In the genomic region with DNA sequence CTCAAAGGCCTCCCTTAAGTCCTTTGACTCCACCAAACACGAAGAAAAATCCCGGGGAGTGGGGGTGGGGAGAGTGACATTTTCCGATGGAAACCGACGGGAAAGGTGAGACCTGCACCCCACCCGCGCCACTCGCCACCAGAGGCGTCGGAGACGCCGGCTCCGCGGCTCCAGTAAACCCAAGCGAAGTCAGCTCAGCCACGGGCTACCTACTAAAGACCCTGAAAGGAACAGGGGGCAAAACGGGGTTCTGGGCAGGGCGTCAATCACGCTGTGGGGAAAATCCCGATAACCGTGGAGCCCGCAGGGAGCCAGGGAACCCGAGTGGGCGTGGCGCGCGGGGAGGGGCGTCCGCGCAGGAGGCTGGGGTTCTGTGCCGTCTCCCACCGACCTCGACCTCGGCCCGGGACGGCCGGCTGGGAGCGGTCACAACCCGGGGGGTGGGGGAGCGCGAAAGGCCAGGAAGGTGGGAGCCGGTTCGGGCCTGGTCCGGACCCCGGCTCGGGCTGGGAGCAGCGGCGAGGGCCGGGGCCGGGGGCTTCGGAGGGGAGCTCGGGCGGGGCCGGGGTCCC, we compare ENCODE assay signal across 8 cellular contexts. TPM values are rescaled to one million over a fixed set of nuclear protein-coding genes. Genes with fewer than 3 reads are reported as not detected.
DNase-seq lines count a peak whose midpoint lies in the region; ATAC-seq, FAIRE-seq and TF ChIP-seq lines count a peak whose summit lies in the region.

No MANE protein-coding gene starts in this region.

- H3K9me3 ChIP-seq in SU-DHL-6 (ENCODE audit: insufficient read depth, low read length): no peaks in the 10 kb centered on the region
- H3K9me3 ChIP-seq in astrocyte (ENCODE audit: insufficient read depth, low read depth, low read length): no peaks in the 10 kb centered on the region

- H3K4me3 Mint-ChIP-seq in astrocyte (ENCODE audit: unreplicated experiment): peak overlapping the region; percentile 89

- H3K4me3 ChIP-seq in SU-DHL-6 (ENCODE audit: insufficient read depth, low read length, poor library complexity, severe bottlenecking): peak overlapping the region; percentile 80
- peak overlapping the region; percentile 86 for H3K4me3 ChIP-seq in astrocyte (ENCODE audit: insufficient read depth, low read depth, low read length)

- peaks cover 4% of the 10 kb centered on the region for H3K4me1 ChIP-seq in astrocyte (ENCODE audit: insufficient read depth, low read length)

- no peaks in the 10 kb centered on the region for H3K9me3 Mint-ChIP-seq in astrocyte (ENCODE audit: unreplicated experiment)

- H3K27me3 ChIP-seq in SU-DHL-6 (ENCODE audit: low read length) (no peaks in the 10 kb centered on the region), astrocyte (ENCODE audit: insufficient read depth, low read length) (no peaks in the 10 kb centered on the region)

- peak overlapping the region; percentile 87 for H3K27ac Mint-ChIP-seq in astrocyte (ENCODE audit: unreplicated experiment)

- peak; percentile 15 for ATAC-seq in GM18520 (IDR thresholded peaks at IDR 0.05; ENCODE audit: unreplicated experiment)
- ATAC-seq in HG02943 (IDR thresholded peaks at IDR 0.05; ENCODE audit: low read depth, unreplicated experiment): peak; percentile 20

- no peaks in the 10 kb centered on the region for H3K27me3 Mint-ChIP-seq in astrocyte (ENCODE audit: low read depth, unreplicated experiment)

- TF ChIP-seq CTCF in SU-DHL-6 (IDR thresholded peaks at IDR 0.05; ENCODE audit: insufficient read depth, low read length, poor library complexity, severe bottlenecking) (no peak), astrocyte (IDR thresholded peaks at IDR 0.05; ENCODE audit: insufficient read depth, low read depth, low read length) (no peak)

- H4K20me1 ChIP-seq in SU-DHL-6 (ENCODE audit: low read depth, low read length) (peaks cover 4% of the 10 kb centered on the region; the same call in 1 of the 2 replicates), astrocyte (ENCODE audit: insufficient read depth, low read length) (peaks cover 51% of the 10 kb centered on the region)

- H2AFZ ChIP-seq in SU-DHL-6 (ENCODE audit: low read depth, low read length, severe bottlenecking) (peak overlapping the region; percentile 75), astrocyte (ENCODE audit: low read depth, low read length) (no peak overlapping the region)

- H3K4me1 Mint-ChIP-seq in astrocyte (ENCODE audit: low read depth, unreplicated experiment): peaks cover 7% of the 10 kb centered on the region

- H3F3A ChIP-seq in SU-DHL-6 (ENCODE audit: insufficient read depth): peaks cover 4% of the 10 kb centered on the region; the same call in 1 of the 2 replicates

- peak overlapping the region; percentile 98 for H3K4me2 ChIP-seq in SU-DHL-6 (ENCODE audit: low read depth, low read length, poor library complexity, severe bottlenecking)
- peak overlapping the region; percentile 99 for H3K4me2 ChIP-seq in astrocyte (ENCODE audit: low read length)

- H3K9me2 ChIP-seq in SU-DHL-6 (replicated peaks; ENCODE audit: insufficient read depth, low read length): no peaks in the 10 kb centered on the region

- H3K36me3 Mint-ChIP-seq in astrocyte (ENCODE audit: low read depth, unreplicated experiment): peaks cover 2% of the 10 kb centered on the region

- peak overlapping the region; percentile 97 for H3K9ac ChIP-seq in SU-DHL-6 (ENCODE audit: low read length)
- H3K9ac ChIP-seq in astrocyte (ENCODE audit: low read length): peak overlapping the region; percentile 95

- H3K36me3 ChIP-seq in SU-DHL-6 (ENCODE audit: low read length): no peaks in the 10 kb centered on the region
- peaks cover 15% of the 10 kb centered on the region for H3K36me3 ChIP-seq in astrocyte (ENCODE audit: insufficient read depth, low read length)

- DNase-seq in astrocyte (ENCODE audit: low read depth) (no peak), iPS-NIHi7 (ENCODE audit: extremely low spot score) (peak; percentile 49), NCI-H1092 (lab: John Stamatoyannopoulos, UW) (no peak), A172 (ENCODE audit: low spot score) (no peak)
- peak; percentile 23 to 48 for DNase-seq in stimulated activated CD4-positive, alpha-beta T cell treated with anti-CD3 and anti-CD28 coated beads, Interleukin-1b, Interleukin-23, amount 100 ng/mL, for 4 hours (ENCODE audit: low read depth in 2 of 2)

- peaks cover 53% of the 10 kb centered on the region for H3K79me2 ChIP-seq in SU-DHL-6 (ENCODE audit: insufficient read depth, low read length)
- H3K79me2 ChIP-seq in astrocyte (ENCODE audit: insufficient read depth, low read length): peaks cover 56% of the 10 kb centered on the region

- H3K27ac ChIP-seq in SU-DHL-6 (ENCODE audit: low read depth, low read length): peak overlapping the region; percentile 89
- H3K27ac ChIP-seq in astrocyte (ENCODE audit: low read depth, low read length): peak overlapping the region; percentile 92

- no peak for FAIRE-seq in astrocyte (lab: Jason Lieb, UNC)

RNA-seq across cellular contexts. Expression of a gene that starts 0.6 kb away (rescaled TPM):
- 74.3 and 75.4 TPM in 2 replicates for total RNA-seq in astrocyte
- 90.3 and 96.0 TPM in 2 replicates for total RNA-seq in A172 (2014; rRNA removed; shearing (Covaris generic))

RNA-seq across cellular contexts. Expression of a gene that starts 50.8 kb away (rescaled TPM):
- 15.8 and 17.5 TPM in 2 replicates for total RNA-seq in astrocyte
- 9.9 and 15.0 TPM in 2 replicates for total RNA-seq in A172 (2014; rRNA removed; shearing (Covaris generic))

Comparison
In these comparisons a context has a peak if more than half of its experiments do, and no peak if none do; other contexts are left out.
1. DNase-seq: peak in iPS-NIHi7 (single experiment) and stimulated activated CD4-positive, alpha-beta T cell treated with anti-CD3 and anti-CD28 coated beads, Interleukin-1b, Interleukin-23, amount 100 ng/mL, for 4 hours (2 of 2); none in astrocyte (single experiment), NCI-H1092 (single experiment) and A172 (single experiment).